In the genomic region with DNA sequence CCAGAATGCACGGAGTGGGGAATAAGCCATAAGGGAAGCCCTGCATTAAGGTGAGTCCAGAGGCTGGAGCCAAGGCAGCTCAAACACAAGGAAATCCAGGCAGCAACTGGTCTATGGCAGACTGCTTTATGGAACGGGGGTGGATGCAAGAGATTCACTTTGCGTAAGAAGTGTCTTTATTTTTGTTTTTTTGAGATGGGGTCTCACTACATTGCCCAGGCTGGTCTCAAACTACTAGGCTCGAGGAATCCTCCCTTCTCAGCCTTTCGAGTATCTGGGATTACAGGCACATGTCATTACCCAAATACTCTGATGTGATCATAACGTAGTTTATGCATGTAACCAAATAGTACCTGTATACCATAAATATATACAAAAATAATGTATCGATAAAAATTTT, we compare ENCODE assay signal across 24 cellular contexts.
"Had no signal": no experiment of that assay in that cellular context is flagged by ENCODE, and none has a peak within 500 bp of the region (broad histone marks: within the 10 kb centered on the region; RNA-seq: fewer than 3 reads in every experiment).

No MANE protein-coding gene starts in this region.

- H3K4me3 ChIP-seq: colonic mucosa, esophagus squamous epithelium, gastroesophageal sphincter, heart right ventricle, left lung, lower lobe of right lung, mucosa of descending colon had no signal

- H3K4me1 ChIP-seq: colonic mucosa had no signal

- FAIRE-seq: endometrium, islet of Langerhans, keratinocyte had no signal

- H3K27ac ChIP-seq: colonic mucosa, epithelial cell of prostate, esophagus squamous epithelium, gastroesophageal sphincter, heart right ventricle, left lung, lower lobe of right lung had no signal

- DNase-seq: colonic mucosa; cortex of kidney; effector CD8-positive, alpha-beta T cell; effector memory CD8-positive, alpha-beta T cell; endodermal cell; erythroblast; esophagus squamous epithelium; foreskin fibroblast; foreskin melanocyte; heart right ventricle; hippocampal formation; left cardiac atrium; left lung; left ventricle myocardium superior; lower lobe of right lung; mesenchymal stem cell; mucosa of descending colon; naive B cell; naive thymus-derived CD8-positive, alpha-beta T cell had no signal

- H3K36me3 ChIP-seq: colonic mucosa, esophagus squamous epithelium, gastroesophageal sphincter, heart right ventricle, left lung, lower lobe of right lung had no signal

- H3K9me3 ChIP-seq: colonic mucosa, esophagus squamous epithelium, gastroesophageal sphincter, left lung, lower lobe of right lung, mucosa of descending colon had no signal

- H3K27me3 ChIP-seq: colonic mucosa, esophagus squamous epithelium, gastroesophageal sphincter, heart right ventricle, left lung had no signal
